In the genomic region with DNA sequence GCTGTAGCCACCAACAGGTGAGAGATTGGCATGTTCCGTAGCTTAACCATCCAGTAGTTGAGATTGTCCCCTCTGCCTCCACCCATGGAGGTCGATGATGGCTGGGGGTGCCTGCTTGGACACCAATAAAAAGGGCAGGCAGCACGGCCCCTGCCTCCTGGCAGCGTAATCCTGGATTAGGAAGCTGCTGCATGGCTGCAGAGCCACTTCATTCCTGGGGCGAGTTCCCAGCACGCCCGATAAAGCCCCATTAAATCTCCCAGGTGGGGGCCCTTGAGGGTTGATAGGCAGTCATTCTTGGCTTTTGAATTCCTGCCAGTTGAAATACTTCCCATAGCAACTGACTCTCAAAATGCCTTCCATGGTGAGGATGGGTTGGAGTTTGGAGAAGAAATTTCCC, we compare ENCODE assay signal across 14 cellular contexts.
"Had no signal": no experiment of that assay in that cellular context is flagged by ENCODE, and none has a peak within 500 bp of the region (broad histone marks: within the 10 kb centered on the region; RNA-seq: fewer than 3 reads in every experiment).

No MANE protein-coding gene starts in this region.

- H3K4me1 Mint-ChIP-seq: immature natural killer cell had no signal

- H3K9me3 ChIP-seq: pancreas had no signal

- H3K27ac ChIP-seq: foreskin keratinocyte, pancreas had no signal

- H3K27ac Mint-ChIP-seq: activated naive CD8-positive, alpha-beta T cell; immature natural killer cell; stimulated activated naive CD8-positive, alpha-beta T cell treated with anti-CD3 and anti-CD28 coated beads, Interleukin-15, Interleukin-2, amounts not matched to agents 100 ng/mL and 50 ng/mL, for 24 hours; T-helper 2 cell treated with Interferon-gamma antibody and Interleukin-4, amounts not matched to agents 5 μg/mL and 100 μg/mL, for 36 hours had no signal

- H3K9me3 Mint-ChIP-seq: immature natural killer cell; T-helper 2 cell treated with Interferon-gamma antibody and Interleukin-4, amounts not matched to agents 5 μg/mL and 100 μg/mL, for 36 hours had no signal

- H3K27me3 ChIP-seq: foreskin keratinocyte, pancreas, upper lobe of left lung had no signal

- DNase-seq: activated CD4-positive, alpha-beta T cell treated with anti-CD3 and anti-CD28 coated beads, Interleukin-2, amount 50 U/mL, for 4 hours; activated gamma-delta T cell; anterior cingulate cortex; foreskin keratinocyte; immature natural killer cell; mesenchymal stem cell; retina; stimulated activated CD4-positive, alpha-beta T cell treated with anti-CD3 and anti-CD28 coated beads, Interleukin-2, amount 100 ng/mL, for 24 hours; upper lobe of left lung had no signal

- H3K4me3 Mint-ChIP-seq: activated naive CD8-positive, alpha-beta T cell; immature natural killer cell; stimulated activated naive CD8-positive, alpha-beta T cell treated with anti-CD3 and anti-CD28 coated beads, Interleukin-15, Interleukin-2, amounts not matched to agents 100 ng/mL and 50 ng/mL, for 24 hours; T-helper 2 cell treated with Interferon-gamma antibody and Interleukin-4, amounts not matched to agents 5 μg/mL and 100 μg/mL, for 36 hours had no signal

- H3K4me1 ChIP-seq: foreskin keratinocyte, pancreas had no signal

- H3K36me3 Mint-ChIP-seq: activated naive CD8-positive, alpha-beta T cell; immature natural killer cell had no signal

- H3K4me3 ChIP-seq: pancreas, upper lobe of left lung had no signal

- H3K36me3 ChIP-seq: pancreas, upper lobe of left lung had no signal

- ATAC-seq: activated CD4-positive, CD25-positive, alpha-beta regulatory T cell treated with anti-CD3 and anti-CD28 coated beads, Interleukin-2, amount 50 U/mL, for 24 hours; foreskin keratinocyte; pancreas had no signal
